1 cellular context compared by ENCODE assay signal in the genomic region with DNA sequence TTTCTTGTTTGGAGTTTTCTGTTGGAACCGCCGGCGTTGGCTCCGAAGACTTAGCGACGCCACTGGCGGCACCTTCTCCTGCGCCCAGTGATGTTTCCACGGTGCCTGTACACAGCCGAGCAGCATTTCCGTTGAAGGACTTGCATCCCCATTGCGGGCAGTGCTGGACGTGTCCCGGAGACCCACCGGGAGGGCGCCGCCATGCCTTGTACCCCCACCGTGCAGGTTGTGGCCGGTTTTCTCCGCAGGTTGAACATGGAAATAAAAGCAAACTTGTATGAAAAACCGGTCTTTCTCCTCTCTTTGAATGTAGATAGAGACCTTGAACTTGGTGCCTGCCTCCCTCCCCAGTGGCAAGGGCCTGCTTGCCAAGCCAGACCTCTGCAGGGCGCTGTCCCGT.
TF ChIP-seq lines count a peak whose summit lies in the region.

No MANE protein-coding gene starts in this region.

TF ChIP-seq in HepG2, 621 proteins besides CTCF, POLR2A, EP300 and RAD21:
- TF ChIP-seq, protein P1, sequence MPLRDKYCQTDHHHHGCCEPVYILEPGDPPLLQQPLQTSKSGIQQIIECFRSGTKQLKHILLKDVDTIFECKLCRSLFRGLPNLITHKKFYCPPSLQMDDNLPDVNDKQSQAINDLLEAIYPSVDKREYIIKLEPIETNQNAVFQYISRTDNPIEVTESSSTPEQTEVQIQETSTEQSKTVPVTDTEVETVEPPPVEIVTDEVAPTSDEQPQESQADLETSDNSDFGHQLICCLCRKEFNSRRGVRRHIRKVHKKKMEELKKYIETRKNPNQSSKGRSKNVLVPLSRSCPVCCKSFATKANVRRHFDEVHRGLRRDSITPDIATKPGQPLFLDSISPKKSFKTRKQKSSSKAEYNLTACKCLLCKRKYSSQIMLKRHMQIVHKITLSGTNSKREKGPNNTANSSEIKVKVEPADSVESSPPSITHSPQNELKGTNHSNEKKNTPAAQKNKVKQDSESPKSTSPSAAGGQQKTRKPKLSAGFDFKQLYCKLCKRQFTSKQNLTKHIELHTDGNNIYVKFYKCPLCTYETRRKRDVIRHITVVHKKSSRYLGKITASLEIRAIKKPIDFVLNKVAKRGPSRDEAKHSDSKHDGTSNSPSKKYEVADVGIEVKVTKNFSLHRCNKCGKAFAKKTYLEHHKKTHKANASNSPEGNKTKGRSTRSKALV (CRISPR knock-in tag; IDR thresholded peaks at IDR 0.05): no peak
- TF ChIP-seq, protein P2, sequence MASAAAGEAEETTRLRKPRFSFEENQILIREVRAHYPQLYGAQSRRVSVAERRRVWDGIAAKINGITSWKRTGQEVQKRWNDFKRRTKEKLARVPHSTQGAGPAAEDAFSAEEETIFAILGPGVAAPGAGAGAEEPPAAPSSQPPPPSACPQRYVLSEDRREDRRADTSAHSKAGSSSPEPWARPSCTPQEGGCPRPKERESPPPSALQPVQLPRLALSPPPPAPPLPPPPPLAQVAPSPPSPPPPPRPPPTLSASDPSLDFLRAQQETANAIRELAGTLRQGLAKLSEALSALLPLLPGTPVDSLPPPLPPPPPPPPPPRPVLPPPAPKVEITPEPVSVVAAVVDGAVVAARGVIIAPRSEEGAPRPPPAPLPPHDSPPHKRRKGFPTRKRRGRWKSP (CRISPR knock-in tag; IDR thresholded peaks at IDR 0.05): no peak
- no peak for TF ChIP-seq ZNF674 (CRISPR knock-in tag; IDR thresholded peaks at IDR 0.05; ENCODE audit: low read depth)
- peak; percentile 6; the same call in 1 of the 2 replicates for TF ChIP-seq RBFOX2 (IDR thresholded peaks at IDR 0.05; ENCODE audit: low read depth, low read length)
- no peak for TF ChIP-seq EHMT2 (IDR thresholded peaks at IDR 0.05; ENCODE audit: borderline replicate concordance, low read depth, low read length)
- TF ChIP-seq ZNF382 (CRISPR knock-in tag; IDR thresholded peaks at IDR 0.05; ENCODE audit: borderline replicate concordance): no peak
- TF ChIP-seq, protein P3, sequence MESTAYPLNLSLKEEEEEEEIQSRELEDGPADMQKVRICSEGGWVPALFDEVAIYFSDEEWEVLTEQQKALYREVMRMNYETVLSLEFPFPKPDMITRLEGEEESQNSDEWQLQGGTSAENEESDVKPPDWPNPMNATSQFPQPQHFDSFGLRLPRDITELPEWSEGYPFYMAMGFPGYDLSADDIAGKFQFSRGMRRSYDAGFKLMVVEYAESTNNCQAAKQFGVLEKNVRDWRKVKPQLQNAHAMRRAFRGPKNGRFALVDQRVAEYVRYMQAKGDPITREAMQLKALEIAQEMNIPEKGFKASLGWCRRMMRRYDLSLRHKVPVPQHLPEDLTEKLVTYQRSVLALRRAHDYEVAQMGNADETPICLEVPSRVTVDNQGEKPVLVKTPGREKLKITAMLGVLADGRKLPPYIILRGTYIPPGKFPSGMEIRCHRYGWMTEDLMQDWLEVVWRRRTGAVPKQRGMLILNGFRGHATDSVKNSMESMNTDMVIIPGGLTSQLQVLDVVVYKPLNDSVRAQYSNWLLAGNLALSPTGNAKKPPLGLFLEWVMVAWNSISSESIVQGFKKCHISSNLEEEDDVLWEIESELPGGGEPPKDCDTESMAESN (CRISPR knock-in tag; conservative IDR thresholded peaks at IDR 0.05): no peak
